Comparison of ENCODE assay signal across 8 cellular contexts in the genomic region with DNA sequence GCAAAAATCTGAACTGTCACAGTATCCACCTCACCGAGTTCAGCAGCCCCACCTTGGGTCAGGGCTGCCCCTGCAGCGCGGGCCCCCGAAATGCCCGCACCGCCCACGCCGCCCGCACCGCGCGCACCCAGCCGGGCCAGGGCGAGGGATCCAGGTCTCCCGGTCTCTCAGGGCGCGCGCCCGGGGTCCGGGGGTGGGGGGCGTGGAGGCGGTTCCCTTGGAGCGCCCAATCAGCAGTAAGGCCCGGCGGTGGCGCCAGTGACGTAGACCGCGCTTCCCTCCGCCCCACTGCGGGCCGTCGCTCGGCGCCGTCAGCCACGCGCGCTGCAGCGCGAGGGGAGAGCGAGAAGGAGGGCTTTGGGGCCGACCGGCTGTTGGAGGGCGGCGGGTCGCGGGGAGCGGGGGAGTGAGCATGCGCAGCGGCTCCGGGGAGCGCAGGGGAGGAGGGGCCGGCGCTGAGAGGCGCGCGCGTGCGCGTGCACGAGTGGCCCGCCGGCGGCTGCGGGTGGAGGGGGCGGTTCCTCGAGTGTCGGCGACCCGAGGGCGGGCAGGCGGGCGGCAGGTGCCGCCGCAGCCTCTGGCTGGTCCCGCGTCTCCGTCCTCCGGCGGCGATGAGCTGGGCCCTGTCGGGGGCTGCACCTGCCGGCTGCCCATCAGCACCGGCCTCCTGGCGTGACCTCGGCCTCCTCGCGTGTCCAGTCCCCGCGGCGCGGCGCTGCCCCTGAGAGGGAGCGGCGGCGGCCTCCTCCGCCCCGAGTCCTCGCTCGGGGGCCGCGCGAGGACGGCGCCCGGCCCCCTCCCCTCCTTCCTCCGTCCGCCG. TPM values are rescaled to one million over a fixed set of nuclear protein-coding genes. Genes with fewer than 3 reads are reported as not detected.
DNase-seq lines count a peak whose midpoint lies in the region; ATAC-seq and TF ChIP-seq lines count a peak whose summit lies in the region.

A gene with protein sequence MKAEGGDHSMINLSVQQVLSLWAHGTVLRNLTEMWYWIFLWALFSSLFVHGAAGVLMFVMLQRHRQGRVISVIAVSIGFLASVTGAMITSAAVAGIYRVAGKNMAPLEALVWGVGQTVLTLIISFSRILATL (plus strand): TSS at position 521 of the 820 bp plus-strand sequence. CDS start 529 bp downstream, outside the sequence.

- H3K36me3 ChIP-seq in right lobe of liver: no peaks in the 10 kb centered on the region

- H3K9me3 ChIP-seq in right lobe of liver: no peaks in the 10 kb centered on the region

- no peaks in the 10 kb centered on the region for H3K27me3 ChIP-seq in right lobe of liver

- peak within 1 kb of the TSS; percentile 86 to 94 (median 89) for H3K4me3 ChIP-seq in right lobe of liver

- TF ChIP-seq CTCF in right lobe of liver (IDR thresholded peaks at IDR 0.05): no peak

- intact Hi-C loops in right lobe of liver (cut with DNase I): no loop called here

- peak; percentile 62 for TF ChIP-seq POLR2A in right lobe of liver (IDR thresholded peaks at IDR 0.05)

- ATAC-seq in GM19397 (IDR thresholded peaks at IDR 0.05; ENCODE audit: unreplicated experiment) (peak; percentile 94), HG03558 (IDR thresholded peaks at IDR 0.05; ENCODE audit: extremely low read depth, unreplicated experiment) (peak; percentile 91), right lobe of liver (peak; percentile 94 to 98 (median 96))

- DNase-seq in CD1c-positive myeloid dendritic cell (ENCODE audit: extremely low spot score) (peak; percentile 98), NCI-H69 (lab: John Stamatoyannopoulos, UW) (peak; percentile 92), dedifferentiated amniotic fluid mesenchymal stem cell (ENCODE audit: extremely low spot score) (peak; percentile 83), right lobe of liver (peak; percentile 97)
- DNase-seq in activated CD4-positive, alpha-beta T cell treated with anti-CD3 and anti-CD28 coated beads, Interleukin-2, amount 50 U/mL, for 24 hours (ENCODE audit: low read depth in 1 of 2, low spot score in 1 of 2): peak; percentile 85 to 91
- DNase-seq in stimulated activated CD4-positive, alpha-beta T cell treated with anti-CD3 and anti-CD28 coated beads, Interleukin-4, amount 100 ng/mL, for 24 hours: peak; percentile 93

- peaks cover 0 to 24% (median 5%) of the 10 kb centered on the region in 4 donors for H3K4me1 ChIP-seq in right lobe of liver

- 0% methylated on average over 4 of the region's 110 CpGs for WGBS in right lobe of liver (ENCODE audit: insufficient coverage, low coverage, low lambda C conversion rate, missing lambda C conversion rate)

- H3K27ac ChIP-seq in right lobe of liver: peak within 1 kb of the TSS; percentile 69 to 87 (median 77)

RNA-seq across cellular contexts. Expression of the gene that starts here (rescaled TPM):
- total RNA-seq in right lobe of liver: 1 to 10 TPM; 3.6 to 6.7 (median 5.0) TPM

Comparison
In these comparisons a context has a peak if more than half of its experiments do, and no peak if none do; other contexts are left out.
1. Peak in every context shown above with its lines: DNase-seq, ATAC-seq, H3K4me3 ChIP-seq and H3K27ac ChIP-seq.